Comparison of ENCODE assay signal across 22 cellular contexts in the genomic region with DNA sequence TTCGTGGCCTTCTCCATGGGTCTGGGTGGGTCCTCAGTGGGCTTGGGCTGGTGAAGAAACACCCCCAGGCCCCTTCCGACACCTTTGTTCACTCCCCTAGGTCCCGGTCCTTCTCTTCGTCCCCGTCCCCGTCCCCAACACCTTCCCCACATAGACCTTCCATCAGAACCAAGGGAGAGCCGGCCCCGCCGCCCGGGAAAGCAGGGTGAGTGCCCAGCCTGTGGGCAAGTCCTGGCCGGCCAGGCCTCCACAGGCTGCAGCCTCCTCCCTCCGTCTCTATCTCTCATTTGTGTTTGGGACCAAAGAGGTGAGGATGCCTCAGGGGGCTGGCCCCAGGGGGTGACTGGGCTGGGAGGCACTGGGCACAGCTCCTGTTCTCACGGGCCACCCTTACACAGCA. TPM values are rescaled to one million over a fixed set of nuclear protein-coding genes. Genes with fewer than 3 reads are reported as not detected.
DNase-seq lines count a peak whose midpoint lies in the region; ATAC-seq and TF ChIP-seq lines count a peak whose summit lies in the region.
"Had no signal": no experiment of that assay in that cellular context is flagged by ENCODE, and none has a peak within 500 bp of the region (broad histone marks: within the 10 kb centered on the region; RNA-seq: fewer than 3 reads in every experiment).

No MANE protein-coding gene starts in this region.

- H3K27ac ChIP-seq in BLaER1: peak overlapping the region; percentile 55
- H3K27ac ChIP-seq in CD8-positive, alpha-beta memory T cell (ENCODE audit: low read depth, low read length): no peak overlapping the region
- H3K27ac ChIP-seq: C4-2B, HL-60 had no signal

- H3K36me3 Mint-ChIP-seq in CD8-positive, alpha-beta memory T cell: peaks cover 0 to 82% (median 3%) of the 10 kb centered on the region in 3 donors
- H3K36me3 Mint-ChIP-seq in central memory CD8-positive, alpha-beta T cell (ENCODE audit: insufficient read depth): peaks cover 57% of the 10 kb centered on the region
- H3K36me3 Mint-ChIP-seq in neural crest cell (ENCODE audit: low read depth): no peaks in the 10 kb centered on the region
- H3K36me3 Mint-ChIP-seq in nephron progenitor cell (ENCODE audit: low read depth): peaks cover 27% of the 10 kb centered on the region

- POLR2A ChIA-PET in CD8-positive, alpha-beta memory T cell (lab: Charles Lee): no interaction called here

- ATAC-seq in central memory CD8-positive, alpha-beta T cell (replicated peaks; ENCODE audit: extremely low read depth, poor library complexity, severe bottlenecking): no peak
- no peak for ATAC-seq in GM21529 (IDR thresholded peaks at IDR 0.05; ENCODE audit: unreplicated experiment)
- ATAC-seq: GM23338, K562 had no signal

- H3K9ac ChIP-seq in BLaER1: peak overlapping the region; percentile 41; the same call in 1 of the 2 replicates

- no peak overlapping the region for H3K4me3 Mint-ChIP-seq in CD8-positive, alpha-beta memory T cell
- no peak overlapping the region for H3K4me3 Mint-ChIP-seq in central memory CD8-positive, alpha-beta T cell
- no peak overlapping the region for H3K4me3 Mint-ChIP-seq in neural crest cell
- no peak overlapping the region for H3K4me3 Mint-ChIP-seq in nephron progenitor cell
- H3K4me3 Mint-ChIP-seq: B cell; CD4-positive, alpha-beta T cell; GM23338 had no signal

- CTCF ChIA-PET in CD8-positive, alpha-beta memory T cell (lab: Charles Lee): no interaction called here

- peaks cover 0 to 4% of the 10 kb centered on the region in 2 donors for H3K27me3 Mint-ChIP-seq in CD8-positive, alpha-beta memory T cell
- H3K27me3 Mint-ChIP-seq in central memory CD8-positive, alpha-beta T cell: no peaks in the 10 kb centered on the region
- H3K27me3 Mint-ChIP-seq in neural crest cell (ENCODE audit: low read depth) (no peaks in the 10 kb centered on the region), nephron progenitor cell (ENCODE audit: low read depth, poor library complexity) (no peaks in the 10 kb centered on the region)
- H3K27me3 Mint-ChIP-seq: B cell; CD4-positive, alpha-beta T cell had no signal

- H3K9me3 ChIP-seq in BLaER1: no peaks in the 10 kb centered on the region
- no peaks in the 10 kb centered on the region for H3K9me3 ChIP-seq in CD8-positive, alpha-beta memory T cell (ENCODE audit: low read length)

- H3K27me3 ChIP-seq in BLaER1: no peaks in the 10 kb centered on the region
- H3K27me3 ChIP-seq in CD8-positive, alpha-beta memory T cell (ENCODE audit: insufficient read depth, low read length, poor library complexity, severe bottlenecking): no peaks in the 10 kb centered on the region

- H3K4me1 Mint-ChIP-seq in CD8-positive, alpha-beta memory T cell: peaks cover 21 to 42% (median 24%) of the 10 kb centered on the region in 3 donors
- peaks cover 25% of the 10 kb centered on the region for H3K4me1 Mint-ChIP-seq in central memory CD8-positive, alpha-beta T cell
- H3K4me1 Mint-ChIP-seq in neural crest cell (peaks cover 2% of the 10 kb centered on the region), nephron progenitor cell (peaks cover 9% of the 10 kb centered on the region)
- H3K4me1 Mint-ChIP-seq: B cell had no signal

- H3K4me1 ChIP-seq in BLaER1: peaks cover 66% of the 10 kb centered on the region
- peaks cover 26% of the 10 kb centered on the region for H3K4me1 ChIP-seq in CD8-positive, alpha-beta memory T cell (ENCODE audit: insufficient read depth, low read length)

- TF ChIP-seq CTCF in neural crest cell (conservative IDR thresholded peaks at IDR 0.05) (no peak), nephron progenitor cell (IDR thresholded peaks at IDR 0.05) (no peak)

- peaks cover 81% of the 10 kb centered on the region for H3K36me3 ChIP-seq in BLaER1
- H3K36me3 ChIP-seq in CD8-positive, alpha-beta memory T cell (ENCODE audit: insufficient read depth, low read length): peaks cover 49% of the 10 kb centered on the region

- DNase-seq in CD8-positive, alpha-beta memory T cell: no peak
- no peak for DNase-seq in central memory CD8-positive, alpha-beta T cell (ENCODE audit: low spot score in 2 of 2)
- DNase-seq in neural crest cell (ENCODE audit: low read depth, low spot score) (no peak), nephron progenitor cell (no peak), NCI-H2029 (lab: John Stamatoyannopoulos, UW) (no peak), G401 (ENCODE audit: low spot score) (no peak)
- DNase-seq: CD4-positive, alpha-beta T cell; COR-L47; DMS 273 treated with DMSO at 0.1 percent for 48 hours; DMS53; DND-41; EL; HCEC 1CT; IMR-90 had no signal

- H3K27ac Mint-ChIP-seq in CD8-positive, alpha-beta memory T cell: peak overlapping the region in 7 of 8 donors; percentile 36 to 86 (median 72)
- peak overlapping the region; percentile 77 for H3K27ac Mint-ChIP-seq in central memory CD8-positive, alpha-beta T cell (ENCODE audit: low read depth)
- peak overlapping the region; percentile 12 for H3K27ac Mint-ChIP-seq in neural crest cell (ENCODE audit: unreplicated experiment)
- H3K27ac Mint-ChIP-seq in nephron progenitor cell: no peak overlapping the region
- H3K27ac Mint-ChIP-seq: B cell, GM23338 had no signal

- peak overlapping the region; percentile 47; the same call in 1 of the 2 replicates for H3K4me2 ChIP-seq in BLaER1
- H3K4me2 ChIP-seq: GM23338 had no signal

- in situ Hi-C loops in G401 (cut with HindIII; ENCODE audit: low sequenced_read_pairs): no loop called here

- peaks cover 0 to 2% (median 2%) of the 10 kb centered on the region in 5 donors for H3K9me3 Mint-ChIP-seq in CD8-positive, alpha-beta memory T cell
- no peaks in the 10 kb centered on the region for H3K9me3 Mint-ChIP-seq in central memory CD8-positive, alpha-beta T cell
- H3K9me3 Mint-ChIP-seq in neural crest cell: no peaks in the 10 kb centered on the region
- H3K9me3 Mint-ChIP-seq in nephron progenitor cell: no peaks in the 10 kb centered on the region
- H3K9me3 Mint-ChIP-seq: CD4-positive, alpha-beta T cell; GM23338 had no signal

- no peak overlapping the region for H3K4me3 ChIP-seq in BLaER1
- H3K4me3 ChIP-seq in CD8-positive, alpha-beta memory T cell (ENCODE audit: low read length): no peak overlapping the region
- H3K4me3 ChIP-seq: GM23338, K562 had no signal

- peaks cover 33% of the 10 kb centered on the region for H4K20me1 ChIP-seq in BLaER1

RNA-seq across cellular contexts. Expression of gene IL17C, which starts 14.5 kb away (rescaled TPM):
- under 1 TPM in 1 of 2 experiments, not detected in 1; 0.22 TPM for total RNA-seq in CD8-positive, alpha-beta memory T cell
- polyA plus RNA-seq in CD8-positive, alpha-beta memory T cell: not detected
- 0.23 TPM in 1 of 2 replicates, not detected in the other for total RNA-seq in neural crest cell
- 0.43 TPM in 1 of 2 replicates, not detected in the other for total RNA-seq in G401 (2014; rRNA removed; shearing (Covaris generic))
- total RNA-seq: A172, IMR-90, K562 had no signal
- polyA plus RNA-seq: K562 had no signal

RNA-seq across cellular contexts. Expression of gene CYBA, which starts 27.0 kb away (rescaled TPM):
- 100 to 1,000 TPM; 208 to 237 TPM for total RNA-seq in CD8-positive, alpha-beta memory T cell
- 1,129 TPM for polyA plus RNA-seq in CD8-positive, alpha-beta memory T cell
- 22.0 and 22.3 TPM in 2 replicates for total RNA-seq in neural crest cell
- 299 and 403 TPM in 2 replicates for total RNA-seq in G401 (2014; rRNA removed; shearing (Covaris generic))

RNA-seq across cellular contexts. Expression of gene MVD, which starts 39.0 kb away (rescaled TPM):
- 10 to 100 TPM; 58.0 to 59.7 TPM for total RNA-seq in CD8-positive, alpha-beta memory T cell
- 25.6 TPM for polyA plus RNA-seq in CD8-positive, alpha-beta memory T cell
- 171 and 196 TPM in 2 replicates for total RNA-seq in neural crest cell
- total RNA-seq in G401 (2014; rRNA removed; shearing (Covaris generic)): 48.9 and 63.5 TPM in 2 replicates

RNA-seq across cellular contexts. Expression of gene ZC3H18, which starts 53.7 kb away (rescaled TPM):
- total RNA-seq in CD8-positive, alpha-beta memory T cell: 100 to 1,000 TPM in 1 of 2 experiments, 10 to 100 TPM in 1; 91.4 to 102 TPM
- polyA plus RNA-seq in CD8-positive, alpha-beta memory T cell: 21.6 TPM
- total RNA-seq in neural crest cell: 88.5 and 90.4 TPM in 2 replicates
- 25.8 and 48.9 TPM in 2 replicates for total RNA-seq in G401 (2014; rRNA removed; shearing (Covaris generic))
